In the genomic region with DNA sequence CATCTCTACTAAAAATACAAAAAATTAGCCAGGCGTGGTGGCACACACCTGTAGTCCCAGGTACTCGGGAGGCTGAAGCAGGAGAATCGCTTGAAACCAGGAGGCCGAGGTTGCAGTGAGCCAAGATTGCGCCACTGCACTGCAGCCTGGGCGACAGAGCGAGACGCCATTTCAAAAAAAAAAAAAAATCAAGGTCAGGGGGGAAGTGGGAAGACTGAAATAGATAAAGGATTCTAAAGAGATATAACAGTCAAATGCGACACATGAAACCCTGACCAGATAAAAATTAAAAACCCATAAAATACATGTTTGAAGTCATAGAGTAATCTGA, we compare ENCODE assay signal across 3 cellular contexts. TPM values are rescaled to one million over a fixed set of nuclear protein-coding genes. Genes with fewer than 3 reads are reported as not detected.
"Had no signal": no experiment of that assay in that cellular context is flagged by ENCODE, and none has a peak within 500 bp of the region (broad histone marks: within the 10 kb centered on the region; RNA-seq: fewer than 3 reads in every experiment).

No MANE protein-coding gene starts in this region.

RNA-seq across cellular contexts. Expression of gene SERPIND1, which starts 4.5 kb away (rescaled TPM):
- total RNA-seq: HT-29, M059J, SJSA1 had no signal
